Comparison of ENCODE assay signal across 19 cellular contexts in genomic region chr9:106964329-106964728, GRCh38.
A peak's percentile ranks its signal among the peaks of the same experiment; 100 is the strongest.
DNase-seq lines count a peak whose midpoint lies in the region; ATAC-seq and TF ChIP-seq lines count a peak whose summit lies in the region.
"Had no signal": no experiment of that assay in that cellular context is flagged by ENCODE, and none has a peak within 500 bp of the region (broad histone marks: within the 10 kb centered on the region; RNA-seq: fewer than 3 reads in every experiment).

No MANE protein-coding gene starts in this region.

- in situ Hi-C loops in GM13976 (cut with MboI; ENCODE audit: low sequenced_read_pairs, unreplicated experiment), result no loop called here

- POLR2A ChIA-PET in CD8-positive, alpha-beta T cell (lab: Charles Lee), result interaction anchor here (0.9 kb wide), 1 partner anchor 12 kb away, joined by 4 read pairs; no protein-coding TSS in a partner anchor
- POLR2A ChIA-PET in activated CD8-positive, alpha-beta T cell treated with anti-CD3 and anti-CD28 coated beads for 36 hours (lab: Charles Lee), result no interaction called here

- intact Hi-C loops in CD8-positive, alpha-beta T cell (cut with DNase I, micrococcal nuclease), result no loop called here
- intact Hi-C loops in activated CD8-positive, alpha-beta T cell treated with anti-CD3 and anti-CD28 coated beads for 36 hours (cut with micrococcal nuclease), result no loop called here

- H3K27ac Mint-ChIP-seq in CD8-positive, alpha-beta T cell, result no peak overlapping the region
- no peak overlapping the region for H3K27ac Mint-ChIP-seq in activated CD8-positive, alpha-beta T cell treated with anti-CD3 and anti-CD28 coated beads for 36 hours
- H3K27ac Mint-ChIP-seq: CD4-positive, alpha-beta T cell; memory B cell; natural killer cell; stimulated activated effector memory CD8-positive, alpha-beta T cell treated with anti-CD3 and anti-CD28 coated beads, Interleukin-12 subunit alpha, Interleukin-12 subunit beta, amount 100 ng/mL, for 72 hours had no signal

- TF ChIP-seq CTCF in CD8-positive, alpha-beta T cell (IDR thresholded peaks at IDR 0.05), result no peak
- TF ChIP-seq CTCF in activated CD8-positive, alpha-beta T cell treated with anti-CD3 and anti-CD28 coated beads for 36 hours (IDR thresholded peaks at IDR 0.05), result no peak
- no peak for TF ChIP-seq CTCF in GM13976 (IDR thresholded peaks at IDR 0.05; ENCODE audit: borderline replicate concordance, control extremely low read depth, extremely low read depth, insufficient read depth, missing control alignments)

- no peaks in the 10 kb centered on the region for H3K36me3 Mint-ChIP-seq in CD8-positive, alpha-beta T cell
- H3K36me3 Mint-ChIP-seq in activated CD8-positive, alpha-beta T cell treated with anti-CD3 and anti-CD28 coated beads for 36 hours (ENCODE audit: low read depth), result no peaks in the 10 kb centered on the region
- H3K36me3 Mint-ChIP-seq: memory B cell; natural killer cell; stimulated activated effector memory CD8-positive, alpha-beta T cell treated with anti-CD3 and anti-CD28 coated beads, Interleukin-12 subunit alpha, Interleukin-12 subunit beta, amount 100 ng/mL, for 72 hours had no signal

- H3K4me1 ChIP-seq in CD8-positive, alpha-beta T cell (ENCODE audit: insufficient read depth, low read length), result no peaks in the 10 kb centered on the region

- H3K27me3 ChIP-seq in CD8-positive, alpha-beta T cell (ENCODE audit: insufficient read depth, low read length), result no peaks in the 10 kb centered on the region
- no peaks in the 10 kb centered on the region for H3K27me3 ChIP-seq in MG63
- H3K27me3 ChIP-seq: ovary had no signal

- peaks cover 14% of the 10 kb centered on the region for H3K4me1 Mint-ChIP-seq in CD8-positive, alpha-beta T cell (ENCODE audit: low read depth)
- H3K4me1 Mint-ChIP-seq in activated CD8-positive, alpha-beta T cell treated with anti-CD3 and anti-CD28 coated beads for 36 hours (ENCODE audit: low read depth), result peaks cover 14% of the 10 kb centered on the region
- H3K4me1 Mint-ChIP-seq: memory B cell; stimulated activated effector memory CD8-positive, alpha-beta T cell treated with anti-CD3 and anti-CD28 coated beads, Interleukin-12 subunit alpha, Interleukin-12 subunit beta, amount 100 ng/mL, for 72 hours had no signal

- H3K4me3 ChIP-seq in CD8-positive, alpha-beta T cell (ENCODE audit: low read depth, low read length), result no peak overlapping the region
- no peak overlapping the region for H3K4me3 ChIP-seq in MG63
- H3K4me3 ChIP-seq: ovary had no signal

- peak; percentile 34 for ATAC-seq in CD8-positive, alpha-beta T cell
- ATAC-seq in GM18867 (IDR thresholded peaks at IDR 0.05; ENCODE audit: unreplicated experiment) (peak; percentile 93), HG02885 (IDR thresholded peaks at IDR 0.05; ENCODE audit: poor library complexity, unreplicated experiment) (peak; percentile 38), HG02852 (IDR thresholded peaks at IDR 0.05; ENCODE audit: unreplicated experiment) (no peak), GM19324 (IDR thresholded peaks at IDR 0.05; ENCODE audit: low FRiP score, unreplicated experiment) (no peak)
- ATAC-seq in activated CD8-positive, alpha-beta T cell treated with anti-CD3 and anti-CD28 coated beads for 36 hours, result peak; percentile 69
- ATAC-seq: sciatic nerve; stimulated activated effector memory CD8-positive, alpha-beta T cell treated with anti-CD3 and anti-CD28 coated beads, Interleukin-12 subunit alpha, Interleukin-12 subunit beta, amount 100 ng/mL, for 72 hours had no signal

- peaks cover 3% of the 10 kb centered on the region for H3K9me3 Mint-ChIP-seq in CD8-positive, alpha-beta T cell
- H3K9me3 Mint-ChIP-seq in activated CD8-positive, alpha-beta T cell treated with anti-CD3 and anti-CD28 coated beads for 36 hours, result no peaks in the 10 kb centered on the region
- H3K9me3 Mint-ChIP-seq: CD4-positive, alpha-beta T cell had no signal

- no peak for DNase-seq in CD8-positive, alpha-beta T cell
- peak; percentile 6 for DNase-seq in activated CD8-positive, alpha-beta T cell treated with anti-CD3 and anti-CD28 coated beads for 36 hours
- no peak for DNase-seq in MG63
- no peak for DNase-seq in GM13976 (ENCODE audit: low spot score)
- DNase-seq: activated effector memory CD4-positive, alpha-beta T cell treated with Interleukin-2 at 50 U/mL for 16 hours; amniotic stem cell; CD4-positive, alpha-beta T cell; erythroblast; Karpas-422; natural killer cell; NCI-H526 treated with DMSO at 0.1 percent for 48 hours; ovary had no signal

- CTCF ChIA-PET in CD8-positive, alpha-beta T cell (lab: Charles Lee), result no interaction called here
- CTCF ChIA-PET in activated CD8-positive, alpha-beta T cell treated with anti-CD3 and anti-CD28 coated beads for 36 hours (lab: Charles Lee), result no interaction called here

- H3K36me3 ChIP-seq in CD8-positive, alpha-beta T cell (ENCODE audit: insufficient read depth, low read length), result no peaks in the 10 kb centered on the region
- H3K36me3 ChIP-seq in MG63, result peaks cover 4% of the 10 kb centered on the region; the same call in 1 of the 2 replicates
- H3K36me3 ChIP-seq: ovary had no signal

- no peaks in the 10 kb centered on the region for H3K27me3 Mint-ChIP-seq in CD8-positive, alpha-beta T cell (ENCODE audit: low read depth)
- H3K27me3 Mint-ChIP-seq in activated CD8-positive, alpha-beta T cell treated with anti-CD3 and anti-CD28 coated beads for 36 hours, result peaks cover 2% of the 10 kb centered on the region
- H3K27me3 Mint-ChIP-seq: CD4-positive, alpha-beta T cell; memory B cell had no signal

- H3K9me3 ChIP-seq in CD8-positive, alpha-beta T cell (ENCODE audit: low read length), result no peaks in the 10 kb centered on the region
- peaks cover 2% of the 10 kb centered on the region for H3K9me3 ChIP-seq in MG63
- H3K9me3 ChIP-seq: ovary had no signal

- no peak overlapping the region for H3K27ac ChIP-seq in CD8-positive, alpha-beta T cell (ENCODE audit: low read depth, low read length)
- H3K27ac ChIP-seq: ovary had no signal

- H3K4me3 Mint-ChIP-seq in CD8-positive, alpha-beta T cell, result no peak overlapping the region
- no peak overlapping the region for H3K4me3 Mint-ChIP-seq in activated CD8-positive, alpha-beta T cell treated with anti-CD3 and anti-CD28 coated beads for 36 hours
- H3K4me3 Mint-ChIP-seq: CD4-positive, alpha-beta T cell; memory B cell; natural killer cell; stimulated activated effector memory CD8-positive, alpha-beta T cell treated with anti-CD3 and anti-CD28 coated beads, Interleukin-12 subunit alpha, Interleukin-12 subunit beta, amount 100 ng/mL, for 72 hours had no signal

Comparison
In these comparisons a context has a peak if more than half of its experiments do, and no peak if none do; other contexts are left out.
1. ATAC-seq: peak in CD8-positive, alpha-beta T cell (single experiment), GM18867 (single experiment), HG02885 (single experiment) and activated CD8-positive, alpha-beta T cell treated with anti-CD3 and anti-CD28 coated beads for 36 hours (single experiment); none in HG02852 (single experiment) and GM19324 (single experiment).